Comparison of ENCODE assay signal across 18 cellular contexts in the genomic region with DNA sequence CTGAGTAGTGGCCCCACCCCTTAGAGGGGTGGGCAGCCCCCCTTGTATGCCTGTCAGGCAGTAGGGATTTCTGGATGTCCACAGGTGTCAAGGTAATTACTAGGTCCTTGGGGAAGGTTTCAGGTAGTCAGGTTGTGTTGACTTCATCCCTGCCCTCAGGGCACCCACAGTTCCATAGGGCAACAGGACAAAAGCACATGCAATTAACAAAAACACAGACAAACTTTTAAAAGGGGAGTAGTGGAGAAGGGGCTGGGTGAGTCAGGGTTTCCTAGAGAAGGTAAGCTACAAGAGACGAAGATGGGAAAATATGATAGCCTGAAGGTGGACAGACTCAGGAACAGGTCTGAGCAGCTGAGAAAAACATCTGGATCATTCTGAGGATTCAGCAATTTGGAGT. TPM values are rescaled to one million over a fixed set of nuclear protein-coding genes. Genes with fewer than 3 reads are reported as not detected.
A peak's percentile ranks its signal among the peaks of the same experiment; 100 is the strongest.
DNase-seq lines count a peak whose midpoint lies in the region; FAIRE-seq and TF ChIP-seq lines count a peak whose summit lies in the region.
"Had no signal": no experiment of that assay in that cellular context is flagged by ENCODE, and none has a peak within 500 bp of the region (broad histone marks: within the 10 kb centered on the region; RNA-seq: fewer than 3 reads in every experiment).

No MANE protein-coding gene starts in this region.

- no peak for TF ChIP-seq CTCF in sigmoid colon (IDR thresholded peaks at IDR 0.05)
- no peak for TF ChIP-seq CTCF in kidney (IDR thresholded peaks at IDR 0.05; ENCODE audit: borderline replicate concordance, extremely low read depth, insufficient read depth)

- CTCF ChIA-PET in HEK293T (lab: Yijun Ruan, JAX), result no interaction called here

- FAIRE-seq in kidney (lab: Jason Lieb, UNC), result no peak
- FAIRE-seq: A549, D721Med had no signal

- POLR2A ChIA-PET in HEK293T (lab: Yijun Ruan, JAX), result no interaction called here

- TF ChIP-seq POLR2A in sigmoid colon (IDR thresholded peaks at IDR 0.05), result no peak

- intact Hi-C loops in sigmoid colon (cut with DNase I) (no loop called here), kidney (cut with DNase I) (no loop called here)

- no peaks in the 10 kb centered on the region for H3K27me3 ChIP-seq in sigmoid colon

- no peaks in the 10 kb centered on the region for H3K36me3 ChIP-seq in sigmoid colon
- no peaks in the 10 kb centered on the region for H3K36me3 ChIP-seq in kidney (ENCODE audit: control insufficient read depth in 1 of 2, insufficient read depth in 2 of 2, low read length in 2 of 2)

- 71 to 77% methylated on average over 1 of the region's 1 CpG for WGBS in sigmoid colon, 2 donors

- TF ChIP-seq EP300 in sigmoid colon (IDR thresholded peaks at IDR 0.05), result no peak

- no peak overlapping the region for H3K9ac ChIP-seq in kidney (ENCODE audit: low read length in 2 of 2)

- H3K4me1 ChIP-seq in sigmoid colon (no peaks in the 10 kb centered on the region), kidney (ENCODE audit: control insufficient read depth in 1 of 2, insufficient read depth in 1 of 2, low read depth in 1 of 2, low read length in 2 of 2) (no peaks in the 10 kb centered on the region)
- H3K4me1 ChIP-seq: A549 had no signal

- H3K4me3 ChIP-seq in sigmoid colon (no peak overlapping the region), kidney (ENCODE audit: low read length in 2 of 2) (no peak overlapping the region)
- H3K4me3 ChIP-seq: A549, GM23338 had no signal

- DNase-seq in HEK293T (ENCODE audit: extremely low spot score) (peak; percentile 4), RPMI8226 (peak; percentile 63), iPS-NIHi7 (ENCODE audit: extremely low spot score) (peak; percentile 7), sigmoid colon (peak; percentile 24), UCSD-AML1 (lab: John Stamatoyannopoulos, UW; ENCODE audit: unreplicated experiment) (no peak), epidermal melanocyte (ENCODE audit: insufficient read length, low spot score) (no peak), kidney (no peak), NCI-H510A treated with DMSO at 0.1 percent for 48 hours (lab: John Stamatoyannopoulos, UW) (no peak)
- DNase-seq: CD8-positive, alpha-beta T cell; COR-L47; DND-41; H7 had no signal

- no peak overlapping the region for H3K27ac ChIP-seq in sigmoid colon
- no peak overlapping the region for H3K27ac ChIP-seq in kidney (ENCODE audit: low read depth in 2 of 2, low read length in 2 of 2)
- H3K27ac ChIP-seq: A549 had no signal

- H3K9me3 ChIP-seq in sigmoid colon (no peaks in the 10 kb centered on the region), kidney (ENCODE audit: control insufficient read depth in 1 of 2, low read length in 2 of 2) (no peaks in the 10 kb centered on the region)
- H3K9me3 ChIP-seq: A549 had no signal

TF ChIP-seq in HEK293T, 16 proteins besides CTCF, POLR2A, EP300 and RAD21:
- TF ChIP-seq BHLHE40 (IDR thresholded peaks at IDR 0.05; ENCODE audit: borderline replicate concordance) (no peak), L3MBTL2 (conservative IDR thresholded peaks at IDR 0.05) (no peak), SP1 (IDR thresholded peaks at IDR 0.05) (no peak), ZNF384 (IDR thresholded peaks at IDR 0.05) (no peak), SUZ12 (IDR thresholded peaks at IDR 0.05) (no peak), CTBP1 (IDR thresholded peaks at IDR 0.05; ENCODE audit: borderline replicate concordance) (no peak), TARDBP (IDR thresholded peaks at IDR 0.05) (no peak), FOXM1 (IDR thresholded peaks at IDR 0.05; ENCODE audit: borderline replicate concordance) (no peak), NFRKB (IDR thresholded peaks at IDR 0.05) (no peak)
- TF ChIP-seq, protein P1, sequence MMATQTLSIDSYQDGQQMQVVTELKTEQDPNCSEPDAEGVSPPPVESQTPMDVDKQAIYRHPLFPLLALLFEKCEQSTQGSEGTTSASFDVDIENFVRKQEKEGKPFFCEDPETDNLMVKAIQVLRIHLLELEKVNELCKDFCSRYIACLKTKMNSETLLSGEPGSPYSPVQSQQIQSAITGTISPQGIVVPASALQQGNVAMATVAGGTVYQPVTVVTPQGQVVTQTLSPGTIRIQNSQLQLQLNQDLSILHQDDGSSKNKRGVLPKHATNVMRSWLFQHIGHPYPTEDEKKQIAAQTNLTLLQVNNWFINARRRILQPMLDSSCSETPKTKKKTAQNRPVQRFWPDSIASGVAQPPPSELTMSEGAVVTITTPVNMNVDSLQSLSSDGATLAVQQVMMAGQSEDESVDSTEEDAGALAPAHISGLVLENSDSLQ (IDR thresholded peaks at IDR 0.05), result no peak

RNA-seq across cellular contexts. Expression of a gene that starts 14.1 kb away (rescaled TPM):
- total RNA-seq in sigmoid colon, result 100 to 1,000 TPM in 3 of 4 donors, 10 to 100 TPM in 1; 72.9 to 119 (median 110) TPM
- 100 to 1,000 TPM in 2 of 3 donors, 10 to 100 TPM in 1; 74.2 to 245 (median 114) TPM for polyA plus RNA-seq in sigmoid colon
- total RNA-seq in kidney, result 198 TPM
- polyA plus RNA-seq in kidney (ENCODE audit: insufficient read depth, low read depth, low replicate concordance), result 351 TPM

RNA-seq across cellular contexts. Expression of a gene that starts 14.7 kb away (rescaled TPM):
- total RNA-seq in sigmoid colon, result 1 to 10 TPM in 1 of 4 donors, under 1 TPM in 3; 0.16 to 3.0 (median 0.52) TPM
- polyA plus RNA-seq in sigmoid colon, result under 1 TPM in 2 of 3 donors, not detected in 1; 0.60 to 0.92 TPM
- total RNA-seq in kidney, result 2.1 TPM
- polyA plus RNA-seq in kidney (ENCODE audit: insufficient read depth, low read depth, low replicate concordance), result 0.28 TPM
- total RNA-seq: HT-29 had no signal
- polyA plus RNA-seq: CD14-positive monocyte had no signal

RNA-seq across cellular contexts. Expression of a gene that starts 18.7 kb away (rescaled TPM):
- total RNA-seq in sigmoid colon, result 100 to 1,000 TPM in 3 of 4 donors, 10 to 100 TPM in 1; 29.2 to 144 (median 127) TPM
- 100 to 1,000 TPM; 143 to 220 (median 196) TPM for polyA plus RNA-seq in sigmoid colon
- 84.4 TPM for total RNA-seq in kidney
- 237 TPM for polyA plus RNA-seq in kidney (ENCODE audit: insufficient read depth, low read depth, low replicate concordance)

RNA-seq across cellular contexts. Expression of a gene that starts 23.3 kb away (rescaled TPM):
- 10 to 100 TPM in 3 of 4 donors, 1 to 10 TPM in 1; 8.0 to 21.4 (median 14.0) TPM for total RNA-seq in sigmoid colon
- 100 to 1,000 TPM in 1 of 3 donors, 10 to 100 TPM in 2; 46.8 to 151 (median 77.4) TPM for polyA plus RNA-seq in sigmoid colon
- total RNA-seq in kidney, result 34.8 TPM
- polyA plus RNA-seq in kidney (ENCODE audit: insufficient read depth, low read depth, low replicate concordance), result 61.8 TPM

RNA-seq across cellular contexts. Expression of a gene that starts 31.3 kb away (rescaled TPM):
- total RNA-seq in sigmoid colon, result 10 to 100 TPM; 15.5 to 22.5 (median 16.4) TPM
- 100 to 1,000 TPM in 1 of 3 donors, 10 to 100 TPM in 2; 34.7 to 112 (median 48.1) TPM for polyA plus RNA-seq in sigmoid colon
- 133 TPM for total RNA-seq in kidney
- polyA plus RNA-seq in kidney (ENCODE audit: insufficient read depth, low read depth, low replicate concordance), result 61.1 TPM
- polyA plus RNA-seq: CD14-positive monocyte, IgD-negative memory B cell had no signal

Comparison
In these comparisons a context has a peak if more than half of its experiments do, and no peak if none do; other contexts are left out.
1. DNase-seq: peak in HEK293T (single experiment), RPMI8226 (single experiment), iPS-NIHi7 (single experiment) and sigmoid colon (single experiment); none in UCSD-AML1 (single experiment), epidermal melanocyte (single experiment), kidney (single experiment) and NCI-H510A treated with DMSO at 0.1 percent for 48 hours (single experiment).